ENCODE assay signal across 8 cellular contexts in the genomic region with DNA sequence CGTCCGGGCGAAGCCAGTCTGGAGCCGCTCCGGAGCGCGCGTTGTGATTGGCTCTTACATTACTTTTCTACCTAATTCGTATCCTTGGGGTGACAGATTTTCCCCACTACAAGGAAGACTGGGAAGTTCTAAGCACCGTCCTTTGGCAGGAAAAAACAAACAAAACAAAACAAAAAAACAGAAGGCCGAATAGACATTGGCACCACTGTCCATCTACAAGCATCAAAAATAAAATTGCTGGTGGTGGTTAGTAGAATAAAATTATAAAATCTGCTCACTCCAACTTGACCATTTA. TPM values are rescaled to one million over a fixed set of nuclear protein-coding genes. Genes with fewer than 3 reads are reported as not detected.
A peak's percentile ranks its signal among the peaks of the same experiment; 100 is the strongest.
DNase-seq lines count a peak whose midpoint lies in the region; ATAC-seq, FAIRE-seq and TF ChIP-seq lines count a peak whose summit lies in the region.

No MANE protein-coding gene starts in this region.

- no peaks in the 10 kb centered on the region for H3K9me3 ChIP-seq in kidney (ENCODE audit: control insufficient read depth in 1 of 2, low read length in 2 of 2)
- no peaks in the 10 kb centered on the region for H3K9me3 ChIP-seq in stomach

- no peak for FAIRE-seq in kidney (lab: Jason Lieb, UNC)

- peak overlapping the region; percentile 87 to 97 (median 94) for H3K4me3 Mint-ChIP-seq in brain

- H3K36me3 ChIP-seq in kidney (ENCODE audit: control insufficient read depth in 1 of 2, insufficient read depth in 2 of 2, low read length in 2 of 2) (no peaks in the 10 kb centered on the region), stomach (no peaks in the 10 kb centered on the region)

- no peaks in the 10 kb centered on the region for H3K27me3 ChIP-seq in HL-60 (ENCODE audit: insufficient read depth, poor library complexity, severe bottlenecking)
- H3K27me3 ChIP-seq in stomach: peaks cover 0 to 9% (median 6%) of the 10 kb centered on the region in 3 donors

- no peaks in the 10 kb centered on the region for H3K36me3 Mint-ChIP-seq in brain

- peaks cover 20% of the 10 kb centered on the region for H3K4me1 Mint-ChIP-seq in brain

- peaks cover 0 to 5% (median 4%) of the 10 kb centered on the region in 5 experiments for H3K9me3 Mint-ChIP-seq in brain

- no peak for TF ChIP-seq POLR2A in stomach (IDR thresholded peaks at IDR 0.05)

- peak; percentile 40 for ATAC-seq in GM21515 (IDR thresholded peaks at IDR 0.05; ENCODE audit: unreplicated experiment)

- intact Hi-C loops in kidney (cut with DNase I): no loop called here
- intact Hi-C loops in stomach (cut with DNase I; ENCODE audit: low total_unique reads): no loop called here

- H3K27ac Mint-ChIP-seq in brain: peak overlapping the region; percentile 68 to 96 (median 87)

- H3K4me1 ChIP-seq in kidney (ENCODE audit: control insufficient read depth in 1 of 2, insufficient read depth in 1 of 2, low read depth in 1 of 2, low read length in 2 of 2) (peaks cover 0 to 9% of the 10 kb centered on the region in 2 donors), stomach (peaks cover 0 to 26% (median 11%) of the 10 kb centered on the region in 4 donors)

- 2 to 8% (median 4%) methylated on average over 11 of the region's 11 CpGs for WGBS in stomach, 5 donors

- H3K4me3 ChIP-seq in GM08714 (ENCODE audit: low read length) (peak overlapping the region; percentile 77), HL-60 (replicated peaks; ENCODE audit: insufficient read depth, low read length) (peak overlapping the region; percentile 78), kidney (ENCODE audit: low read length in 2 of 2) (peak overlapping the region; percentile 80 to 85), stomach (peak overlapping the region; percentile 57 to 85 (median 71))

- DNase-seq in HL-60 (ENCODE audit: low read depth in 1 of 2, low spot score in 1 of 2) (peak in 1 of 2 experiments; percentile 43), kidney (peak; percentile 89), stomach (peak; percentile 56), NCI-H2227 treated with DMSO at 0.1 percent for 48 hours (lab: John Stamatoyannopoulos, UW) (no peak), NCI-H526 treated with DMSO at 0.1 percent for 48 hours (lab: John Stamatoyannopoulos, UW) (no peak)

- H3K9ac ChIP-seq in kidney (ENCODE audit: low read length in 2 of 2): peak overlapping the region; percentile 45 to 74

- H3K27me3 Mint-ChIP-seq in brain: peaks cover 75% of the 10 kb centered on the region

- TF ChIP-seq EP300 in stomach (IDR thresholded peaks at IDR 0.05): no peak

- TF ChIP-seq CTCF in HL-60 (IDR thresholded peaks at IDR 0.05; ENCODE audit: insufficient read depth, low read length) (no peak), brain (conservative IDR thresholded peaks at IDR 0.05) (no peak), kidney (IDR thresholded peaks at IDR 0.05; ENCODE audit: borderline replicate concordance, extremely low read depth, insufficient read depth) (no peak), stomach (IDR thresholded peaks at IDR 0.05) (no peak)

- peak overlapping the region; percentile 90 for H3K27ac ChIP-seq in HL-60 (replicated peaks)
- peak overlapping the region; percentile 93 to 96 for H3K27ac ChIP-seq in kidney (ENCODE audit: low read depth in 2 of 2, low read length in 2 of 2)
- peak overlapping the region; percentile 81 to 98 (median 91) for H3K27ac ChIP-seq in stomach

RNA-seq across cellular contexts. Expression of a gene that starts 0.7 kb away (rescaled TPM):
- 27.1 TPM for polyA plus RNA-seq in brain (ENCODE audit: insufficient read depth, low read depth, low replicate concordance)
- total RNA-seq in kidney: 75.8 TPM
- 20.0 TPM for polyA plus RNA-seq in kidney (ENCODE audit: insufficient read depth, low read depth, low replicate concordance)
- 100 to 1,000 TPM in 1 of 5 donors, 10 to 100 TPM in 2, 1 to 10 TPM in 2; 4.6 to 127 (median 12.3) TPM for total RNA-seq in stomach
- polyA plus RNA-seq in stomach: 10 to 100 TPM in 1 of 3 donors, 1 to 10 TPM in 2; 8.9 to 10.0 (median 9.2) TPM

Comparison
In these comparisons a context has a peak if more than half of its experiments do, and no peak if none do; other contexts are left out.
1. DNase-seq: peak in kidney (single experiment) and stomach (single experiment); none in NCI-H2227 treated with DMSO at 0.1 percent for 48 hours (single experiment) and NCI-H526 treated with DMSO at 0.1 percent for 48 hours (single experiment).
2. Peak in every context shown above with its lines, with median percentiles within 50 percentile points of each other: H3K4me3 ChIP-seq and H3K27ac ChIP-seq.